ENCODE assay signal across 1 cellular context in the genomic region with DNA sequence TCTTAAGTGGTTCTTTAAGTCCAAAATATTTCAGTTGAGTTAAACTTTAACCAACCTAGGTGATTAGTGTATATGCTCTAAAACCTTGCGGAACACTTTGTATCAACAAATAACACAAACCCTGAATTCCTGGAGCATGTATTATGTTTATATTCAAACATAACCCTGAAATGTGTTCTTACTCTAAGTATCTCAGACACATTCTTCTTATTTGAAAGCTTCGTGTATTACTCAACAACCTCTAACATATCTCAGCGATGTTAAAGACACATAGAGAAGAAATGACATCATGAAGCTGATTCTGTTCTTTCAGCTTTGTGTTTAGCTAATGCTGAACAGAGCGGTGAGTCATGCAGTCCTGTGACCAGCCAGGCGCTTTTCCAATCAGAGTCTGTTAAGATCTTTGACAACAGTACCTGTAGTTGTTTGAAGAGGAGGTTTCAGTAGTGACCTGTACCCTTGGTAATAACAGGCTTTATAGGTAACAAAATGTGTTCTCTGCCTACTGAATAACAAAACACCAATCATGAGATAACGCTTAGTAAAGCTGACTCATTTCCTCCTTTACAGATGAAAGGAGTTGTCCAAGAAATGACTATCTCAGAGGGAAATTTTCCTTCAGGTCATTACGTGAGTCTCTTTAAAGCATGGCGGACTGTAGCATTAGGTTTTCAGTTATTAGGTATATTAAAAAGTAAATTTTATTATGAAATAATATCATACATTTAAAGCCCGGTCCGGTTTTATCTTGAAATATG.
TF ChIP-seq lines count a peak whose summit lies in the region.

No MANE protein-coding gene starts in this region.

TF ChIP-seq in HepG2, 621 proteins besides CTCF, POLR2A, EP300 and RAD21 (continued from another document and continues in another):
- TF ChIP-seq MEIS1 (CRISPR knock-in tag; IDR thresholded peaks at IDR 0.05; ENCODE audit: borderline replicate concordance) (no peak), ZSCAN21 (CRISPR knock-in tag; IDR thresholded peaks at IDR 0.05; ENCODE audit: borderline replicate concordance) (no peak), SKI (IDR thresholded peaks at IDR 0.05; ENCODE audit: partially characterized antibody) (peak; percentile 40), ZBTB21 (CRISPR knock-in tag; IDR thresholded peaks at IDR 0.05) (peak; percentile 95), ZNF878 (CRISPR knock-in tag; IDR thresholded peaks at IDR 0.05) (no peak), ZNF468 (CRISPR knock-in tag; IDR thresholded peaks at IDR 0.05) (no peak), CHD4 (IDR thresholded peaks at IDR 0.05; ENCODE audit: borderline replicate concordance, low read length) (no peak), HMG20A (CRISPR knock-in tag; IDR thresholded peaks at IDR 0.05; ENCODE audit: borderline replicate concordance) (peak; percentile 89), ZNF547 (CRISPR knock-in tag; IDR thresholded peaks at IDR 0.05) (no peak), ZNF260 (CRISPR knock-in tag; IDR thresholded peaks at IDR 0.05; ENCODE audit: borderline replicate concordance, low read depth) (no peak), ZNF7 (CRISPR knock-in tag; IDR thresholded peaks at IDR 0.05) (no peak), GABPA (IDR thresholded peaks at IDR 0.05; ENCODE audit: low read depth, low read length) (no peak), GABPA (CRISPR knock-in tag; IDR thresholded peaks at IDR 0.05; ENCODE audit: low read depth) (peak; percentile 46; the same call in 1 of the 2 replicates), ZNF558 (CRISPR knock-in tag; IDR thresholded peaks at IDR 0.05; ENCODE audit: borderline replicate concordance) (no peak), CHD2 (IDR thresholded peaks at IDR 0.05; ENCODE audit: low read depth, low read length) (no peak), ATAD3A (CRISPR knock-in tag; IDR thresholded peaks at IDR 0.05) (no peak), FOSL1 (CRISPR knock-in tag; IDR thresholded peaks at IDR 0.05; ENCODE audit: borderline replicate concordance) (peak; percentile 87), THYN1 (CRISPR knock-in tag; IDR thresholded peaks at IDR 0.05; ENCODE audit: borderline replicate concordance, low read depth) (no peak), KLF12 (CRISPR knock-in tag; IDR thresholded peaks at IDR 0.05; ENCODE audit: borderline replicate concordance) (no peak), NFYC (CRISPR knock-in tag; IDR thresholded peaks at IDR 0.05) (peak; percentile 62), PPARG (CRISPR knock-in tag; conservative IDR thresholded peaks at IDR 0.05) (peak; percentile 81), DR1 (CRISPR knock-in tag; IDR thresholded peaks at IDR 0.05) (no peak), SNRNP70 (IDR thresholded peaks at IDR 0.05; ENCODE audit: low read depth, low read length) (no peak), ZNF749 (CRISPR knock-in tag; IDR thresholded peaks at IDR 0.05; ENCODE audit: borderline replicate concordance) (no peak; the same call in 1 of the 2 replicates), CBX5 (CRISPR knock-in tag; IDR thresholded peaks at IDR 0.05; ENCODE audit: borderline replicate concordance) (0 out of 2 replicates have a peak, but pooled peaks have one; percentile 27), HHEX (CRISPR knock-in tag; IDR thresholded peaks at IDR 0.05) (no peak), ERF (CRISPR knock-in tag; IDR thresholded peaks at IDR 0.05) (0 out of 2 replicates have a peak, but pooled peaks have one; percentile 48), GATAD1 (CRISPR knock-in tag; IDR thresholded peaks at IDR 0.05) (peak; percentile 65), IRX3 (CRISPR knock-in tag; IDR thresholded peaks at IDR 0.05; ENCODE audit: borderline replicate concordance, low read depth) (no peak), SIX4 (CRISPR knock-in tag; IDR thresholded peaks at IDR 0.05) (peak; percentile 61; the same call in 1 of the 2 replicates), HCFC1 (IDR thresholded peaks at IDR 0.05; ENCODE audit: low read depth, low read length) (no peak), ZBTB25 (CRISPR knock-in tag; IDR thresholded peaks at IDR 0.05) (no peak; the same call in 1 of the 2 replicates), RFXANK (CRISPR knock-in tag; IDR thresholded peaks at IDR 0.05) (no peak), HNF4G (IDR thresholded peaks at IDR 0.05; ENCODE audit: borderline replicate concordance, low read depth, low read length) (no peak), HNF4G (CRISPR knock-in tag; IDR thresholded peaks at IDR 0.05; ENCODE audit: borderline replicate concordance, low read depth) (no peak), MXI1 (IDR thresholded peaks at IDR 0.05; ENCODE audit: borderline replicate concordance, low read depth, low read length) (0 out of 3 replicates have a peak, but pooled peaks have one; percentile 30), ZNF329 (CRISPR knock-in tag; IDR thresholded peaks at IDR 0.05; ENCODE audit: low read depth) (no peak), RFX5 (IDR thresholded peaks at IDR 0.05; ENCODE audit: low read depth, low read length) (no peak), RBM39 (IDR thresholded peaks at IDR 0.05; ENCODE audit: low read depth, low read length, poor library complexity, severe bottlenecking) (no peak), ZNF549 (CRISPR knock-in tag; IDR thresholded peaks at IDR 0.05) (no peak), FLYWCH1 (CRISPR knock-in tag; IDR thresholded peaks at IDR 0.05) (no peak), KDM3A (CRISPR knock-in tag; IDR thresholded peaks at IDR 0.05; ENCODE audit: low read depth) (no peak), AGO1 (IDR thresholded peaks at IDR 0.05; ENCODE audit: low read depth, low read length, poor library complexity, severe bottlenecking) (no peak), NFIC (IDR thresholded peaks at IDR 0.05; ENCODE audit: low read length) (peak; percentile 57; the same call in 1 of the 2 replicates), ZNF484 (CRISPR knock-in tag; IDR thresholded peaks at IDR 0.05; ENCODE audit: borderline replicate concordance, low read depth) (no peak), MEF2D (CRISPR knock-in tag; IDR thresholded peaks at IDR 0.05) (peak; percentile 65; the same call in 1 of the 2 replicates), ARNT2 (CRISPR knock-in tag; IDR thresholded peaks at IDR 0.05; ENCODE audit: low read depth) (no peak; the same call in 1 of the 2 replicates), MAFF (IDR thresholded peaks at IDR 0.05; ENCODE audit: low read depth, low read length) (peak; percentile 56), TCF7 (IDR thresholded peaks at IDR 0.05; ENCODE audit: low read depth) (peak; percentile 79), ZNF331 (CRISPR knock-in tag; IDR thresholded peaks at IDR 0.05) (peak; percentile 71; the same call in 1 of the 2 replicates), ZNF616 (CRISPR knock-in tag; IDR thresholded peaks at IDR 0.05; ENCODE audit: low read depth) (no peak), ZNF607 (CRISPR knock-in tag; IDR thresholded peaks at IDR 0.05; ENCODE audit: borderline replicate concordance) (no peak), KDM1A (CRISPR knock-in tag; IDR thresholded peaks at IDR 0.05) (no peak)
- TF ChIP-seq, protein P1, sequence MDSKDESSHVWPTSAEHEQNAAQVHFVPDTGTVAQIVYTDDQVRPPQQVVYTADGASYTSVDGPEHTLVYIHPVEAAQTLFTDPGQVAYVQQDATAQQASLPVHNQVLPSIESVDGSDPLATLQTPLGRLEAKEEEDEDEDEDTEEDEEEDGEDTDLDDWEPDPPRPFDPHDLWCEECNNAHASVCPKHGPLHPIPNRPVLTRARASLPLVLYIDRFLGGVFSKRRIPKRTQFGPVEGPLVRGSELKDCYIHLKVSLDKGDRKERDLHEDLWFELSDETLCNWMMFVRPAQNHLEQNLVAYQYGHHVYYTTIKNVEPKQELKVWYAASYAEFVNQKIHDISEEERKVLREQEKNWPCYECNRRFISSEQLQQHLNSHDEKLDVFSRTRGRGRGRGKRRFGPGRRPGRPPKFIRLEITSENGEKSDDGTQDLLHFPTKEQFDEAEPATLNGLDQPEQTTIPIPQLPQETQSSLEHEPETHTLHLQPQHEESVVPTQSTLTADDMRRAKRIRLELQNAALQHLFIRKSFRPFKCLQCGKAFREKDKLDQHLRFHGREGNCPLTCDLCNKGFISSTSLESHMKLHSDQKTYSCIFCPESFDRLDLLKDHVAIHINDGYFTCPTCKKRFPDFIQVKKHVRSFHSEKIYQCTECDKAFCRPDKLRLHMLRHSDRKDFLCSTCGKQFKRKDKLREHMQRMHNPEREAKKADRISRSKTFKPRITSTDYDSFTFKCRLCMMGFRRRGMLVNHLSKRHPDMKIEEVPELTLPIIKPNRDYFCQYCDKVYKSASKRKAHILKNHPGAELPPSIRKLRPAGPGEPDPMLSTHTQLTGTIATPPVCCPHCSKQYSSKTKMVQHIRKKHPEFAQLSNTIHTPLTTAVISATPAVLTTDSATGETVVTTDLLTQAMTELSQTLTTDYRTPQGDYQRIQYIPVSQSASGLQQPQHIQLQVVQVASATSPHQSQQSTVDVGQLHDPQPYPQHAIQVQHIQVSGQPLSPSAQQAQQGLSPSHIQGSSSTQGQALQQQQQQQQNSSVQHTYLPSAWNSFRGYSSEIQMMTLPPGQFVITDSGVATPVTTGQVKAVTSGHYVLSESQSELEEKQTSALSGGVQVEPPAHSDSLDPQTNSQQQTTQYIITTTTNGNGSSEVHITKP (CRISPR knock-in tag; IDR thresholded peaks at IDR 0.05; ENCODE audit: low read depth) = 0 out of 2 replicates have a peak, but pooled peaks have one; percentile 29
- TF ChIP-seq, protein P2, sequence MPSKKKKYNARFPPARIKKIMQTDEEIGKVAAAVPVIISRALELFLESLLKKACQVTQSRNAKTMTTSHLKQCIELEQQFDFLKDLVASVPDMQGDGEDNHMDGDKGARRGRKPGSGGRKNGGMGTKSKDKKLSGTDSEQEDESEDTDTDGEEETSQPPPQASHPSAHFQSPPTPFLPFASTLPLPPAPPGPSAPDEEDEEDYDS (CRISPR knock-in tag; IDR thresholded peaks at IDR 0.05) = peak; percentile 53; the same call in 1 of the 2 replicates
- TF ChIP-seq, protein P3, sequence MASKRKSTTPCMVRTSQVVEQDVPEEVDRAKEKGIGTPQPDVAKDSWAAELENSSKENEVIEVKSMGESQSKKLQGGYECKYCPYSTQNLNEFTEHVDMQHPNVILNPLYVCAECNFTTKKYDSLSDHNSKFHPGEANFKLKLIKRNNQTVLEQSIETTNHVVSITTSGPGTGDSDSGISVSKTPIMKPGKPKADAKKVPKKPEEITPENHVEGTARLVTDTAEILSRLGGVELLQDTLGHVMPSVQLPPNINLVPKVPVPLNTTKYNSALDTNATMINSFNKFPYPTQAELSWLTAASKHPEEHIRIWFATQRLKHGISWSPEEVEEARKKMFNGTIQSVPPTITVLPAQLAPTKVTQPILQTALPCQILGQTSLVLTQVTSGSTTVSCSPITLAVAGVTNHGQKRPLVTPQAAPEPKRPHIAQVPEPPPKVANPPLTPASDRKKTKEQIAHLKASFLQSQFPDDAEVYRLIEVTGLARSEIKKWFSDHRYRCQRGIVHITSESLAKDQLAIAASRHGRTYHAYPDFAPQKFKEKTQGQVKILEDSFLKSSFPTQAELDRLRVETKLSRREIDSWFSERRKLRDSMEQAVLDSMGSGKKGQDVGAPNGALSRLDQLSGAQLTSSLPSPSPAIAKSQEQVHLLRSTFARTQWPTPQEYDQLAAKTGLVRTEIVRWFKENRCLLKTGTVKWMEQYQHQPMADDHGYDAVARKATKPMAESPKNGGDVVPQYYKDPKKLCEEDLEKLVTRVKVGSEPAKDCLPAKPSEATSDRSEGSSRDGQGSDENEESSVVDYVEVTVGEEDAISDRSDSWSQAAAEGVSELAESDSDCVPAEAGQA (IDR thresholded peaks at IDR 0.05; ENCODE audit: low read depth) = peak; percentile 79
- TF ChIP-seq, protein P3 (CRISPR knock-in tag; IDR thresholded peaks at IDR 0.05; ENCODE audit: borderline replicate concordance) = no peak
- TF ChIP-seq, protein P4, sequence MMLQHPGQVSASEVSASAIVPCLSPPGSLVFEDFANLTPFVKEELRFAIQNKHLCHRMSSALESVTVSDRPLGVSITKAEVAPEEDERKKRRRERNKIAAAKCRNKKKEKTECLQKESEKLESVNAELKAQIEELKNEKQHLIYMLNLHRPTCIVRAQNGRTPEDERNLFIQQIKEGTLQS (CRISPR knock-in tag; IDR thresholded peaks at IDR 0.05) = peak; percentile 97
- TF ChIP-seq, protein P5, sequence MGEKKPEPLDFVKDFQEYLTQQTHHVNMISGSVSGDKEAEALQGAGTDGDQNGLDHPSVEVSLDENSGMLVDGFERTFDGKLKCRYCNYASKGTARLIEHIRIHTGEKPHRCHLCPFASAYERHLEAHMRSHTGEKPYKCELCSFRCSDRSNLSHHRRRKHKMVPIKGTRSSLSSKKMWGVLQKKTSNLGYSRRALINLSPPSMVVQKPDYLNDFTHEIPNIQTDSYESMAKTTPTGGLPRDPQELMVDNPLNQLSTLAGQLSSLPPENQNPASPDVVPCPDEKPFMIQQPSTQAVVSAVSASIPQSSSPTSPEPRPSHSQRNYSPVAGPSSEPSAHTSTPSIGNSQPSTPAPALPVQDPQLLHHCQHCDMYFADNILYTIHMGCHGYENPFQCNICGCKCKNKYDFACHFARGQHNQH (CRISPR knock-in tag; IDR thresholded peaks at IDR 0.05) = peak; percentile 92
- TF ChIP-seq, protein P6, sequence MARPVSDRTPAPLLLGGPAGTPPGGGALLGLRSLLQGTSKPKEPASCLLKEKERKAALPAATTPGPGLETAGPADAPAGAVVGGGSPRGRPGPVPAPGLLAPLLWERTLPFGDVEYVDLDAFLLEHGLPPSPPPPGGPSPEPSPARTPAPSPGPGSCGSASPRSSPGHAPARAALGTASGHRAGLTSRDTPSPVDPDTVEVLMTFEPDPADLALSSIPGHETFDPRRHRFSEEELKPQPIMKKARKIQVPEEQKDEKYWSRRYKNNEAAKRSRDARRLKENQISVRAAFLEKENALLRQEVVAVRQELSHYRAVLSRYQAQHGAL (CRISPR knock-in tag; IDR thresholded peaks at IDR 0.05; ENCODE audit: not compliant biosample characterization) = no peak
